In genomic region chr10:129161184-129161583, GRCh38 we compare ENCODE assay signal across 13 cellular contexts.
DNase-seq lines count a peak whose midpoint lies in the region; ATAC-seq lines count a peak whose summit lies in the region.
"Had no signal": no experiment of that assay in that cellular context is flagged by ENCODE, and none has a peak within 500 bp of the region (broad histone marks: within the 10 kb centered on the region; RNA-seq: fewer than 3 reads in every experiment).

No MANE protein-coding gene starts in this region.

- H3K27me3 Mint-ChIP-seq in activated naive CD8-positive, alpha-beta T cell treated with anti-CD3 and anti-CD28 coated beads, Interleukin-2, amount 50 U/mL, for 24 hours = peaks cover 10% of the 10 kb centered on the region

- DNase-seq in activated naive CD8-positive, alpha-beta T cell treated with anti-CD3 and anti-CD28 coated beads, Interleukin-2, amount 50 U/mL, for 24 hours = peak; percentile 12
- peak; percentile 4 for DNase-seq in iris pigment epithelial cell (ENCODE audit: low read depth)
- no peak for DNase-seq in activated gamma-delta T cell treated with Interleukin-2 at 50 U/mL for 16 hours
- no peak for DNase-seq in T-helper 9 cell
- DNase-seq in amniotic stem cell (lab: John Stamatoyannopoulos, UW) = no peak
- DNase-seq in NCI-H1105 (lab: John Stamatoyannopoulos, UW) = no peak
- DNase-seq: activated CD4-positive, CD25-positive, alpha-beta regulatory T cell treated with anti-CD3 and anti-CD28 coated beads, Interleukin-2, amount 50 U/mL, for 72 hours; esophagus squamous epithelium; NCI-H1092 treated with DMSO at 0.1 percent for 48 hours had no signal

- H3K27me3 ChIP-seq in BLaER1 treated with 17β-estradiol and CSF1 and Interleukin-3, amounts not matched to agents 10 nM and 100 nM = no peaks in the 10 kb centered on the region
- H3K27me3 ChIP-seq in HUES48 (ENCODE audit: control insufficient read depth, insufficient read depth, low read length) = no peaks in the 10 kb centered on the region
- H3K27me3 ChIP-seq: esophagus squamous epithelium had no signal

- peak overlapping the region in 2 of 11 experiments; percentile 40 to 51; a peak in 4 of 22 replicates for H3K27ac ChIP-seq in BLaER1 treated with 17β-estradiol and CSF1 and Interleukin-3, amounts not matched to agents 10 nM and 100 nM
- H3K27ac ChIP-seq in HUES48 (ENCODE audit: low read depth, low read length) = peak overlapping the region; percentile 65
- H3K27ac ChIP-seq: esophagus squamous epithelium, PC-9 had no signal

- peak overlapping the region in 9 of 11 experiments; percentile 3 to 56 (median 48); a peak in 12 of 22 replicates for H3K4me2 ChIP-seq in BLaER1 treated with 17β-estradiol and CSF1 and Interleukin-3, amounts not matched to agents 10 nM and 100 nM
- H3K4me2 ChIP-seq: PC-9 had no signal

- ATAC-seq in activated naive CD8-positive, alpha-beta T cell treated with anti-CD3 and anti-CD28 coated beads, Interleukin-2, amount 50 U/mL, for 24 hours = peak; percentile 65
- ATAC-seq: sciatic nerve had no signal

- peaks cover 4% of the 10 kb centered on the region for H3K9me3 Mint-ChIP-seq in activated naive CD8-positive, alpha-beta T cell treated with anti-CD3 and anti-CD28 coated beads, Interleukin-2, amount 50 U/mL, for 24 hours

- no peak overlapping the region for H3K9ac ChIP-seq in BLaER1 treated with 17β-estradiol and CSF1 and Interleukin-3, amounts not matched to agents 10 nM and 100 nM
- peak overlapping the region; percentile 29; the same call in 1 of the 2 replicates for H3K9ac ChIP-seq in HUES48 (ENCODE audit: low read depth, low read length)

- H3K9me3 ChIP-seq in BLaER1 treated with 17β-estradiol and CSF1 and Interleukin-3, amounts not matched to agents 10 nM and 100 nM (replicated peaks in 1 of 11) = 0 out of 22 replicates have a peak, but pooled peaks cover 0 to 4% (median 0%) of the 10 kb centered on the region in 11 experiments
- H3K9me3 ChIP-seq in HUES48 (ENCODE audit: control insufficient read depth, insufficient read depth, low read length) = peaks cover 4% of the 10 kb centered on the region; the same call in 1 of the 2 replicates
- H3K9me3 ChIP-seq: esophagus squamous epithelium had no signal

- H3K4me1 Mint-ChIP-seq in activated naive CD8-positive, alpha-beta T cell treated with anti-CD3 and anti-CD28 coated beads, Interleukin-2, amount 50 U/mL, for 24 hours = peaks cover 6% of the 10 kb centered on the region

- no peak overlapping the region for H3K27ac Mint-ChIP-seq in activated naive CD8-positive, alpha-beta T cell treated with anti-CD3 and anti-CD28 coated beads, Interleukin-2, amount 50 U/mL, for 24 hours

- H3K36me3 Mint-ChIP-seq in activated naive CD8-positive, alpha-beta T cell treated with anti-CD3 and anti-CD28 coated beads, Interleukin-2, amount 50 U/mL, for 24 hours (ENCODE audit: low read depth) = peaks cover 2% of the 10 kb centered on the region

- no peaks in the 10 kb centered on the region for H4K20me1 ChIP-seq in BLaER1 treated with 17β-estradiol and CSF1 and Interleukin-3, amounts not matched to agents 10 nM and 100 nM

- H3K36me3 ChIP-seq in BLaER1 treated with 17β-estradiol and CSF1 and Interleukin-3, amounts not matched to agents 10 nM and 100 nM = no peaks in the 10 kb centered on the region
- no peaks in the 10 kb centered on the region for H3K36me3 ChIP-seq in HUES48 (ENCODE audit: control insufficient read depth, insufficient read depth, low read length)
- H3K36me3 ChIP-seq: esophagus squamous epithelium had no signal

- H3K4me3 Mint-ChIP-seq in activated naive CD8-positive, alpha-beta T cell treated with anti-CD3 and anti-CD28 coated beads, Interleukin-2, amount 50 U/mL, for 24 hours = no peak overlapping the region

- no peak overlapping the region for H3K4me3 ChIP-seq in BLaER1 treated with 17β-estradiol and CSF1 and Interleukin-3, amounts not matched to agents 10 nM and 100 nM
- H3K4me3 ChIP-seq in HUES48 (ENCODE audit: low read depth, low read length) = peak overlapping the region; percentile 8; the same call in 1 of the 2 replicates
- H3K4me3 ChIP-seq: esophagus squamous epithelium, PC-9 had no signal

- H3K4me1 ChIP-seq in BLaER1 treated with 17β-estradiol and CSF1 and Interleukin-3, amounts not matched to agents 10 nM and 100 nM = peaks cover 11 to 16% (median 14%) of the 10 kb centered on the region in 10 experiments
- H3K4me1 ChIP-seq in HUES48 (ENCODE audit: control insufficient read depth, insufficient read depth, low read length) = peaks cover 15% of the 10 kb centered on the region
- H3K4me1 ChIP-seq: esophagus squamous epithelium had no signal

Comparison
In these comparisons a context has a peak if more than half of its experiments do, and no peak if none do; other contexts are left out.
1. DNase-seq: peak in activated naive CD8-positive, alpha-beta T cell treated with anti-CD3 and anti-CD28 coated beads, Interleukin-2, amount 50 U/mL, for 24 hours (single experiment) and iris pigment epithelial cell (single experiment); none in activated gamma-delta T cell treated with Interleukin-2 at 50 U/mL for 16 hours (single experiment), T-helper 9 cell (single experiment), amniotic stem cell (single experiment) and NCI-H1105 (single experiment).